24 cellular contexts compared by ENCODE assay signal in the genomic region with DNA sequence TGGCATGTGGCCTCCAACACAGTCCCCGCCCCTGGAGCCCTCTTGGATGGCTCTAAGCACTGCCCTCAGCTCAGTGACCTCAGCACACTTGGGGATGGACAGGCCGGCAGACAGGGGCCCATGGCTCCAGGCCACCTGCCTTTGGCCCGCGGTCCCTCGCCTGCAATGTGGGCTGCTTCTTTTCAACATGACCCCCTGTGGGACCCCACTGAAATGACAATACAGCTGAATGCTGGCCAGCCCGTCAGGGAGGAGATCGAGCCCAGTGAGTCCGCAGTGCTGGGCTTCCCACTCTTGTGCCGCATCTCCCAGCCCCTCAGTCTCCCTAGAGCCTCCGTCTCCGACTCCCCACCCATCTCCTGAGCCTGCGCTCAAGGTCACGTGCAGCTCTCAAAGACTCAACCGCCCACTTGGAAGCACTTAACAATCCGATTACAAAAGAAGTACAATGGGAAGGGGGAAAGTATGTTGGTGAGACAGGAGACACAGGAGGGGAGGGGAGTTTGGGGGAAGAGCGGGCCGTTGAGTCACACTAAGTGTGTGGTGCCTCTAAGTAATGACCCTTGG.
DNase-seq lines count a peak whose midpoint lies in the region; ATAC-seq and TF ChIP-seq lines count a peak whose summit lies in the region.
"Had no signal": no experiment of that assay in that cellular context is flagged by ENCODE, and none has a peak within 500 bp of the region (broad histone marks: within the 10 kb centered on the region; RNA-seq: fewer than 3 reads in every experiment).

No MANE protein-coding gene starts in this region.

- ATAC-seq in GM23338 (peak; percentile 60), HG03469 (IDR thresholded peaks at IDR 0.05; ENCODE audit: unreplicated experiment) (no peak), HG03280 (IDR thresholded peaks at IDR 0.05; ENCODE audit: unreplicated experiment) (no peak), GM19455 (IDR thresholded peaks at IDR 0.05; ENCODE audit: unreplicated experiment) (no peak)
- ATAC-seq in activated T-helper 17 cell treated with anti-CD3 and anti-CD28 coated beads, Interleukin-2, amount 50 U/mL, for 72 hours (replicated peaks), result no peak
- ATAC-seq: right lobe of liver had no signal

- no peaks in the 10 kb centered on the region for H3K9me3 Mint-ChIP-seq in GM23338
- no peaks in the 10 kb centered on the region for H3K9me3 Mint-ChIP-seq in activated T-helper 17 cell treated with anti-CD3 and anti-CD28 coated beads, Interleukin-2, amount 50 U/mL, for 72 hours
- H3K9me3 Mint-ChIP-seq: activated CD4-positive, alpha-beta memory T cell treated with anti-CD3 and anti-CD28 coated beads, Interleukin-2, amount 10 ng/mL, durations not matched to agents 7 days and 5 days; activated naive CD8-positive, alpha-beta T cell treated with anti-CD3 and anti-CD28 coated beads, Interleukin-2, amount 10 ng/mL, durations not matched to agents 7 days and 5 days; CD4-positive, alpha-beta T cell; stimulated activated naive CD8-positive, alpha-beta T cell treated with anti-CD3 and anti-CD28 coated beads, Interleukin-15, Interleukin-2, amounts not matched to agents 100 ng/mL and 50 ng/mL, for 24 hours had no signal

- H3K27me3 ChIP-seq in GM23338 (ENCODE audit: insufficient read depth), result no peaks in the 10 kb centered on the region
- H3K27me3 ChIP-seq: right lobe of liver had no signal

- H3K79me2 ChIP-seq in GM23338 (replicated peaks; ENCODE audit: insufficient read depth), result no peaks in the 10 kb centered on the region

- no peak overlapping the region for H3K4me3 Mint-ChIP-seq in GM23338
- H3K4me3 Mint-ChIP-seq in activated T-helper 17 cell treated with anti-CD3 and anti-CD28 coated beads, Interleukin-2, amount 50 U/mL, for 72 hours, result no peak overlapping the region
- H3K4me3 Mint-ChIP-seq: activated CD4-positive, alpha-beta memory T cell treated with anti-CD3 and anti-CD28 coated beads, Interleukin-2, amount 10 ng/mL, durations not matched to agents 7 days and 5 days; activated naive CD8-positive, alpha-beta T cell treated with anti-CD3 and anti-CD28 coated beads, Interleukin-2, amount 10 ng/mL, durations not matched to agents 7 days and 5 days; CD4-positive, alpha-beta T cell; stimulated activated naive CD8-positive, alpha-beta T cell treated with anti-CD3 and anti-CD28 coated beads, Interleukin-15, Interleukin-2, amounts not matched to agents 100 ng/mL and 50 ng/mL, for 24 hours had no signal

- no peaks in the 10 kb centered on the region for H3K36me3 ChIP-seq in GM23338 (ENCODE audit: insufficient read depth)
- H3K36me3 ChIP-seq: right lobe of liver, tibial artery had no signal

- H3K27ac Mint-ChIP-seq in GM23338, result no peak overlapping the region
- peak overlapping the region; percentile 46 for H3K27ac Mint-ChIP-seq in activated T-helper 17 cell treated with anti-CD3 and anti-CD28 coated beads, Interleukin-2, amount 50 U/mL, for 72 hours
- H3K27ac Mint-ChIP-seq: activated CD4-positive, alpha-beta memory T cell treated with anti-CD3 and anti-CD28 coated beads, Interleukin-2, amount 10 ng/mL, durations not matched to agents 7 days and 5 days; activated naive CD8-positive, alpha-beta T cell treated with anti-CD3 and anti-CD28 coated beads, Interleukin-2, amount 10 ng/mL, durations not matched to agents 7 days and 5 days; CD4-positive, alpha-beta T cell; stimulated activated naive CD8-positive, alpha-beta T cell treated with anti-CD3 and anti-CD28 coated beads, Interleukin-15, Interleukin-2, amounts not matched to agents 100 ng/mL and 50 ng/mL, for 24 hours had no signal

- H3K4me1 ChIP-seq in GM23338 (ENCODE audit: insufficient read depth), result no peaks in the 10 kb centered on the region
- H3K4me1 ChIP-seq: right lobe of liver, tibial artery had no signal

- H3K4me1 Mint-ChIP-seq in GM23338, result peaks cover 12% of the 10 kb centered on the region
- no peaks in the 10 kb centered on the region for H3K4me1 Mint-ChIP-seq in activated T-helper 17 cell treated with anti-CD3 and anti-CD28 coated beads, Interleukin-2, amount 50 U/mL, for 72 hours
- H3K4me1 Mint-ChIP-seq: activated CD4-positive, alpha-beta memory T cell treated with anti-CD3 and anti-CD28 coated beads, Interleukin-2, amount 10 ng/mL, durations not matched to agents 7 days and 5 days; activated naive CD8-positive, alpha-beta T cell treated with anti-CD3 and anti-CD28 coated beads, Interleukin-2, amount 10 ng/mL, durations not matched to agents 7 days and 5 days had no signal

- no peak overlapping the region for H3K4me2 ChIP-seq in GM23338

- peak overlapping the region; percentile 43; the same call in 1 of the 2 replicates for H2AFZ ChIP-seq in GM23338

- DNase-seq in GM23338 (ENCODE audit: low spot score), result no peak
- DNase-seq in NCI-H187 (lab: John Stamatoyannopoulos, UW), result peak; percentile 45 to 78
- peak in 29 of 56 donors; percentile 14 to 81 (median 40) for DNase-seq in nucleus accumbens (lab: John Stamatoyannopoulos, UW)
- DNase-seq in posterior vena cava (ENCODE audit: low spot score), result no peak
- DNase-seq: activated CD4-positive, alpha-beta memory T cell treated with anti-CD3 and anti-CD28 coated beads, Interleukin-2, amount 10 ng/mL, durations not matched to agents 7 days and 5 days; activated effector memory CD4-positive, alpha-beta T cell treated with Interleukin-2 at 50 U/mL for 16 hours; activated naive CD8-positive, alpha-beta T cell treated with anti-CD3 and anti-CD28 coated beads, Interleukin-2, amount 10 ng/mL, durations not matched to agents 7 days and 5 days; CD4-positive, alpha-beta T cell; central memory CD4-positive, alpha-beta T cell; dermis blood vessel endothelial cell; GDM1; GOT3; NCI-H1092 treated with DMSO at 0.1 percent for 48 hours; NCI-H2171; right lobe of liver; SHP77 treated with DMSO at 0.1 percent for 48 hours; T1000; tibial artery had no signal

- H3K36me3 Mint-ChIP-seq in GM23338 (ENCODE audit: low read depth), result no peaks in the 10 kb centered on the region
- no peaks in the 10 kb centered on the region for H3K36me3 Mint-ChIP-seq in activated T-helper 17 cell treated with anti-CD3 and anti-CD28 coated beads, Interleukin-2, amount 50 U/mL, for 72 hours (ENCODE audit: low read depth)
- H3K36me3 Mint-ChIP-seq: activated naive CD8-positive, alpha-beta T cell treated with anti-CD3 and anti-CD28 coated beads, Interleukin-2, amount 10 ng/mL, durations not matched to agents 7 days and 5 days had no signal

- no peak for TF ChIP-seq CTCF in GM23338 (conservative IDR thresholded peaks at IDR 0.05; ENCODE audit: low read depth in 2 of 2)

- H3K9me2 ChIP-seq in GM23338 (ENCODE audit: insufficient read depth), result 0 out of 2 replicates have a peak, but pooled peaks cover 5% of the 10 kb centered on the region

- H3K27ac ChIP-seq in GM23338 (ENCODE audit: low read depth), result no peak overlapping the region
- H3K27ac ChIP-seq: HL-60, right lobe of liver, tibial artery had no signal

- H3F3A ChIP-seq in GM23338 (replicated peaks; ENCODE audit: low read depth), result no peaks in the 10 kb centered on the region

- H3K4me3 ChIP-seq in GM23338, result no peak overlapping the region
- H3K4me3 ChIP-seq: right lobe of liver, tibial artery had no signal

- intact Hi-C loops in posterior vena cava (cut with DNase I), result no loop called here

- H3K27me3 Mint-ChIP-seq in GM23338 (ENCODE audit: insufficient read depth, low read depth, poor library complexity), result peaks cover 4% of the 10 kb centered on the region
- H3K27me3 Mint-ChIP-seq in activated T-helper 17 cell treated with anti-CD3 and anti-CD28 coated beads, Interleukin-2, amount 50 U/mL, for 72 hours, result no peaks in the 10 kb centered on the region
- H3K27me3 Mint-ChIP-seq: activated CD4-positive, alpha-beta memory T cell treated with anti-CD3 and anti-CD28 coated beads, Interleukin-2, amount 10 ng/mL, durations not matched to agents 7 days and 5 days; activated naive CD8-positive, alpha-beta T cell treated with anti-CD3 and anti-CD28 coated beads, Interleukin-2, amount 10 ng/mL, durations not matched to agents 7 days and 5 days; CD4-positive, alpha-beta T cell; stimulated activated naive CD8-positive, alpha-beta T cell treated with anti-CD3 and anti-CD28 coated beads, Interleukin-15, Interleukin-2, amounts not matched to agents 100 ng/mL and 50 ng/mL, for 24 hours had no signal

- H4K20me1 ChIP-seq in GM23338 (replicated peaks; ENCODE audit: insufficient read depth), result no peaks in the 10 kb centered on the region

TF ChIP-seq in GM23338, 12 proteins besides CTCF, POLR2A, EP300 and RAD21:
- TF ChIP-seq POLR2AphosphoS5 (IDR thresholded peaks at IDR 0.05; ENCODE audit: low read depth) (no peak), EZH2phosphoT487 (IDR thresholded peaks at IDR 0.05; ENCODE audit: unreplicated experiment) (no peak), STAT1 (IDR thresholded peaks at IDR 0.05; ENCODE audit: unreplicated experiment) (no peak), ZNF331 (CRISPR knock-in tag; IDR thresholded peaks at IDR 0.05; ENCODE audit: low read depth) (no peak), NANOG (IDR thresholded peaks at IDR 0.05; ENCODE audit: borderline replicate concordance) (no peak), EZH2 (IDR thresholded peaks at IDR 0.05; ENCODE audit: low read depth, unreplicated experiment) (no peak)
- TF ChIP-seq, protein P1, sequence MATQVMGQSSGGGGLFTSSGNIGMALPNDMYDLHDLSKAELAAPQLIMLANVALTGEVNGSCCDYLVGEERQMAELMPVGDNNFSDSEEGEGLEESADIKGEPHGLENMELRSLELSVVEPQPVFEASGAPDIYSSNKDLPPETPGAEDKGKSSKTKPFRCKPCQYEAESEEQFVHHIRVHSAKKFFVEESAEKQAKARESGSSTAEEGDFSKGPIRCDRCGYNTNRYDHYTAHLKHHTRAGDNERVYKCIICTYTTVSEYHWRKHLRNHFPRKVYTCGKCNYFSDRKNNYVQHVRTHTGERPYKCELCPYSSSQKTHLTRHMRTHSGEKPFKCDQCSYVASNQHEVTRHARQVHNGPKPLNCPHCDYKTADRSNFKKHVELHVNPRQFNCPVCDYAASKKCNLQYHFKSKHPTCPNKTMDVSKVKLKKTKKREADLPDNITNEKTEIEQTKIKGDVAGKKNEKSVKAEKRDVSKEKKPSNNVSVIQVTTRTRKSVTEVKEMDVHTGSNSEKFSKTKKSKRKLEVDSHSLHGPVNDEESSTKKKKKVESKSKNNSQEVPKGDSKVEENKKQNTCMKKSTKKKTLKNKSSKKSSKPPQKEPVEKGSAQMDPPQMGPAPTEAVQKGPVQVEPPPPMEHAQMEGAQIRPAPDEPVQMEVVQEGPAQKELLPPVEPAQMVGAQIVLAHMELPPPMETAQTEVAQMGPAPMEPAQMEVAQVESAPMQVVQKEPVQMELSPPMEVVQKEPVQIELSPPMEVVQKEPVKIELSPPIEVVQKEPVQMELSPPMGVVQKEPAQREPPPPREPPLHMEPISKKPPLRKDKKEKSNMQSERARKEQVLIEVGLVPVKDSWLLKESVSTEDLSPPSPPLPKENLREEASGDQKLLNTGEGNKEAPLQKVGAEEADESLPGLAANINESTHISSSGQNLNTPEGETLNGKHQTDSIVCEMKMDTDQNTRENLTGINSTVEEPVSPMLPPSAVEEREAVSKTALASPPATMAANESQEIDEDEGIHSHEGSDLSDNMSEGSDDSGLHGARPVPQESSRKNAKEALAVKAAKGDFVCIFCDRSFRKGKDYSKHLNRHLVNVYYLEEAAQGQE (IDR thresholded peaks at IDR 0.05; ENCODE audit: unreplicated experiment), result no peak

Comparison
In these comparisons a context has a peak if more than half of its experiments do, and no peak if none do; other contexts are left out.
1. DNase-seq: peak in NCI-H187 (2 of 2) and nucleus accumbens (29 of 56); none in GM23338 (single experiment) and posterior vena cava (single experiment).